Comparison of ENCODE assay signal across 22 cellular contexts in the genomic region with DNA sequence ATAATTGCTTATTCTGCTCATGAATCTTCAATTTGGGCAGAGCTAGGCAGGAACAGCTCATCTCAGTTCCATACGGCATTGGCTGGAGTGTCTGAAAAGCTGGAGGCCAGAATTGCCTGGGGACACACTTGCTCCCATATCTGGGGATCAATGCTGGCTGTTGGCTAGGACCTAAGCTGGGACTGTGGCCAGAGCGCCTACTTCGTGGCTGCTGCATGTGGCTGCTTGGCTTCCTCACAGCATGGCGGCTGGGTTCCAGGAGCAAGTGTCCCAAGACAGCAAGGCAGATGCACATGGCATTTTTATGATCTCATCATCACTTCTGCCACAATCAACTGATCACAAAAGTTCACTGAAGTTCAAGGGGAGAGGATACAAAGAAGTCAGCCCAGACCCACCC.
"Had no signal": no experiment of that assay in that cellular context is flagged by ENCODE, and none has a peak within 500 bp of the region (broad histone marks: within the 10 kb centered on the region; RNA-seq: fewer than 3 reads in every experiment).

No MANE protein-coding gene starts in this region.

- H2AFZ ChIP-seq: hepatocyte had no signal

- DNase-seq: cortex of kidney; effector memory CD4-positive, alpha-beta T cell; foreskin keratinocyte; kidney glomerular epithelial cell; mammary epithelial cell; mucosa of descending colon; naive thymus-derived CD8-positive, alpha-beta T cell; occipital lobe; pancreas; right cardiac atrium; small intestine; stimulated activated CD4-positive, alpha-beta T cell treated with anti-CD3 and anti-CD28 coated beads, Interleukin-12 subunit alpha, Interleukin-12 subunit beta, amount 100 ng/mL, for 4 hours; stimulated activated CD8-positive, alpha-beta memory T cell treated with anti-CD3 and anti-CD28 coated beads, Interleukin-4, amount 100 ng/mL, for 48 hours; stimulated activated naive CD8-positive, alpha-beta T cell treated with anti-CD3 and anti-CD28 coated beads, Interleukin-15, Interleukin-2, amounts not matched to agents 100 U/mL and 50 U/mL, for 24 hours; thyroid gland; uterus had no signal

- H3K79me2 ChIP-seq: hepatocyte had no signal

- H3K27me3 ChIP-seq: pancreas, thyroid gland had no signal

- H3K36me3 ChIP-seq: pancreas, suprapubic skin, thyroid gland, uterus had no signal

- FAIRE-seq: endometrium, islet of Langerhans, pancreas, small intestine had no signal

- H3K4me3 ChIP-seq: hepatocyte, mucosa of descending colon, pancreas, suprapubic skin, thyroid gland, uterus had no signal

- H3K4me2 ChIP-seq: hepatocyte had no signal

- ATAC-seq: esophagus mucosa; foreskin keratinocyte; mucosa of descending colon; naive thymus-derived CD8-positive, alpha-beta T cell; pancreas; right cardiac atrium; stimulated activated effector memory CD8-positive, alpha-beta T cell treated with anti-CD3 and anti-CD28 coated beads, Interleukin-12 subunit alpha, Interleukin-12 subunit beta, amount 100 ng/mL, for 72 hours; stimulated activated naive CD8-positive, alpha-beta T cell treated with anti-CD3 and anti-CD28 coated beads, Interleukin-15, Interleukin-2, amounts not matched to agents 100 U/mL and 50 U/mL, for 24 hours had no signal

- H3K9me3 ChIP-seq: mucosa of descending colon, pancreas, suprapubic skin, thyroid gland, uterus had no signal

- H3K27ac ChIP-seq: foreskin keratinocyte, hepatocyte, pancreas, suprapubic skin, thyroid gland, uterus had no signal

- H3K4me1 ChIP-seq: foreskin keratinocyte had no signal
